Comparison of ENCODE assay signal across 11 cellular contexts in genomic region chr6:132961610-132962009, GRCh38.
DNase-seq lines count a peak whose midpoint lies in the region; ATAC-seq and TF ChIP-seq lines count a peak whose summit lies in the region.
"Had no signal": no experiment of that assay in that cellular context is flagged by ENCODE, and none has a peak within 500 bp of the region (broad histone marks: within the 10 kb centered on the region; RNA-seq: fewer than 3 reads in every experiment).

No MANE protein-coding gene starts in this region.

- peak overlapping the region; percentile 34 for H2BK120ac ChIP-seq in mesenchymal stem cell (ENCODE audit: low read depth, low read length)

- H3K4me1 ChIP-seq in GM23248 (ENCODE audit: insufficient read depth): peaks cover 10% of the 10 kb centered on the region; the same call in 1 of the 2 replicates
- peaks cover 2% of the 10 kb centered on the region for H3K4me1 ChIP-seq in mesenchymal stem cell (ENCODE audit: control insufficient read depth, insufficient read depth, low read depth, low read length)

- H4K91ac ChIP-seq in mesenchymal stem cell (ENCODE audit: low read length): no peak overlapping the region

- WGBS in GM23248 (ENCODE audit: low coverage in 1 of 2, low lambda C conversion rate in 2 of 2, missing lambda C conversion rate in 2 of 2), 2 experiments: 88 to 89% methylated on average over 5 of the region's 5 CpGs
- 83% methylated on average over 4 of the region's 5 CpGs for WGBS in mesenchymal stem cell

- no peak overlapping the region for H3K14ac ChIP-seq in mesenchymal stem cell (ENCODE audit: low read length in 2 of 2)

- H3K4me3 Mint-ChIP-seq in WTC11: no peak overlapping the region
- H3K4me3 Mint-ChIP-seq: central memory CD8-positive, alpha-beta T cell had no signal

- H3K27ac Mint-ChIP-seq in WTC11: no peak overlapping the region

- peak; percentile 61 for ATAC-seq in WTC11
- ATAC-seq: right cardiac atrium had no signal

- H2AFZ ChIP-seq in GM23248 (no peak overlapping the region), mesenchymal stem cell (ENCODE audit: low read depth, low read length) (no peak overlapping the region)

- no peaks in the 10 kb centered on the region for H3K79me2 ChIP-seq in GM23248 (ENCODE audit: insufficient read depth)

- no peaks in the 10 kb centered on the region for H4K20me1 ChIP-seq in GM23248 (ENCODE audit: insufficient read depth)

- POLR2A ChIA-PET in WTC11 (lab: Charles Lee): no interaction called here

- H3K36me3 Mint-ChIP-seq in WTC11: no peaks in the 10 kb centered on the region

- H3K9me2 ChIP-seq in GM23248 (ENCODE audit: insufficient read depth): no peaks in the 10 kb centered on the region

- H3K4me2 ChIP-seq in GM23248 (ENCODE audit: unreplicated experiment) (peak overlapping the region; percentile 20), mesenchymal stem cell (ENCODE audit: low read length, poor library complexity, severe bottlenecking) (no peak overlapping the region)

- no peaks in the 10 kb centered on the region for H3K36me3 ChIP-seq in GM23248 (ENCODE audit: low read depth)
- H3K36me3 ChIP-seq in mesenchymal stem cell (ENCODE audit: control insufficient read depth in 1 of 2, insufficient read depth in 2 of 2, low read depth in 1 of 2, low read length in 2 of 2): no peaks in the 10 kb centered on the region

- no peak overlapping the region for H2BK5ac ChIP-seq in mesenchymal stem cell (ENCODE audit: low read depth, low read length, poor library complexity, severe bottlenecking)

- H3K27me3 ChIP-seq in GM23248 (replicated peaks; ENCODE audit: insufficient read depth) (peaks cover 32% of the 10 kb centered on the region), mesenchymal stem cell (ENCODE audit: control insufficient read depth in 1 of 2, insufficient read depth in 1 of 2, low read length in 2 of 2) (peaks cover 0 to 22% of the 10 kb centered on the region in 2 experiments)

- H3K9me3 Mint-ChIP-seq in WTC11: no peaks in the 10 kb centered on the region
- H3K9me3 Mint-ChIP-seq: central memory CD8-positive, alpha-beta T cell had no signal

- no peaks in the 10 kb centered on the region for H3K79me1 ChIP-seq in mesenchymal stem cell (replicated peaks; ENCODE audit: low read length, poor library complexity, severe bottlenecking)

- no peak overlapping the region for H2BK15ac ChIP-seq in mesenchymal stem cell (ENCODE audit: low read depth, poor library complexity, severe bottlenecking)

- no peak overlapping the region for H4K8ac ChIP-seq in mesenchymal stem cell (ENCODE audit: low read length)

- H3K9me3 ChIP-seq in GM23248 (ENCODE audit: low read depth): no peaks in the 10 kb centered on the region
- no peaks in the 10 kb centered on the region for H3K9me3 ChIP-seq in mesenchymal stem cell (ENCODE audit: control insufficient read depth, low read length)

- H3K27me3 Mint-ChIP-seq in WTC11 (ENCODE audit: low read depth): no peaks in the 10 kb centered on the region

- H2AK5ac ChIP-seq in mesenchymal stem cell (ENCODE audit: low read length, severe bottlenecking): no peak overlapping the region

- DNase-seq in DMS 273 (lab: John Stamatoyannopoulos, UW; ENCODE audit: unreplicated experiment) (peak; percentile 27), DMS 273 treated with DMSO at 0.1 percent for 48 hours (lab: John Stamatoyannopoulos, UW) (no peak), GM23248 (peak; percentile 3), WTC11 (ENCODE audit: low spot score) (peak; percentile 21), mesenchymal stem cell (no peak), D341Med (ENCODE audit: low spot score) (no peak)
- no peak for DNase-seq in activated CD8-positive, alpha-beta memory T cell treated with anti-CD3 and anti-CD28 coated beads, Interleukin-2, amount 50 U/mL, for 4 hours
- DNase-seq in activated CD4-positive, alpha-beta T cell treated with anti-CD3 and anti-CD28 coated beads, Interleukin-2, amount 50 U/mL, for 1 hour: no peak
- DNase-seq: NCI-H510A treated with DMSO at 0.1 percent for 48 hours, right cardiac atrium had no signal

- H2BK12ac ChIP-seq in mesenchymal stem cell (ENCODE audit: low read length in 2 of 2): peak overlapping the region; percentile 18 to 47

- no peak overlapping the region for H3K4me3 ChIP-seq in GM23248
- H3K4me3 ChIP-seq in mesenchymal stem cell (ENCODE audit: insufficient read depth in 1 of 2, low read depth in 1 of 2, low read length in 2 of 2): no peak overlapping the region

- CTCF ChIA-PET in WTC11 (lab: Charles Lee): interaction anchor here (0.5 to 3.9 kb wide), 19 partner anchors 8 to 579 kb away, joined by 3 to 56 read pairs (median 4); no protein-coding TSS in a partner anchor

- no peaks in the 10 kb centered on the region for H3F3A ChIP-seq in GM23248 (ENCODE audit: insufficient read depth)

- H3K27ac ChIP-seq in GM23248 (no peak overlapping the region), mesenchymal stem cell (ENCODE audit: low read length, poor library complexity, severe bottlenecking) (no peak overlapping the region)

- H3K4me1 Mint-ChIP-seq in WTC11: peaks cover 16% of the 10 kb centered on the region
- H3K4me1 Mint-ChIP-seq: central memory CD8-positive, alpha-beta T cell had no signal

- in situ Hi-C loops in GM23248 (cut with MboI): loop anchor here (25.0 kb wide), 2 partner anchors 951 to 1126 kb away; no protein-coding TSS in a partner anchor

- H3K23ac ChIP-seq in mesenchymal stem cell (ENCODE audit: low read length in 2 of 2): no peak overlapping the region

- H3K9ac ChIP-seq in GM23248 (no peak overlapping the region), mesenchymal stem cell (ENCODE audit: low read length) (no peak overlapping the region)

- 0 out of 2 replicates have a peak, but pooled peaks have one; percentile 25 for TF ChIP-seq CTCF in WTC11 (IDR thresholded peaks at IDR 0.05)

- no peak overlapping the region for H3K4ac ChIP-seq in mesenchymal stem cell (ENCODE audit: low read depth in 1 of 2, low read length in 2 of 2)

- no peak overlapping the region for H3K18ac ChIP-seq in mesenchymal stem cell (ENCODE audit: low read depth in 1 of 2, low read length in 2 of 2)

TF ChIP-seq in WTC11, 78 proteins besides CTCF, POLR2A, EP300 and RAD21:
- TF ChIP-seq HMGXB4 (CRISPR knock-in tag; IDR thresholded peaks at IDR 0.05): no peak
- TF ChIP-seq CDX4 (CRISPR knock-in tag; IDR thresholded peaks at IDR 0.05; ENCODE audit: borderline replicate concordance): no peak
- TF ChIP-seq MAX (CRISPR knock-in tag; IDR thresholded peaks at IDR 0.05): no peak
- no peak for TF ChIP-seq MYBL2 (CRISPR knock-in tag; IDR thresholded peaks at IDR 0.05)
- TF ChIP-seq MLX (CRISPR knock-in tag; IDR thresholded peaks at IDR 0.05): no peak
- no peak for TF ChIP-seq PRDM15 (CRISPR knock-in tag; IDR thresholded peaks at IDR 0.05)

Comparison
In these comparisons a context has a peak if more than half of its experiments do, and no peak if none do; other contexts are left out.
1. DNase-seq: peak in DMS 273 (single experiment), GM23248 (single experiment) and WTC11 (single experiment); none in DMS 273 treated with DMSO at 0.1 percent for 48 hours (single experiment), mesenchymal stem cell (single experiment), activated CD8-positive, alpha-beta memory T cell treated with anti-CD3 and anti-CD28 coated beads, Interleukin-2, amount 50 U/mL, for 4 hours (single experiment), activated CD4-positive, alpha-beta T cell treated with anti-CD3 and anti-CD28 coated beads, Interleukin-2, amount 50 U/mL, for 1 hour (single experiment) and D341Med (single experiment).